ENCODE assay signal across 13 cellular contexts in genomic region chr22:49958462-49958921, GRCh38. TPM values are rescaled to one million over a fixed set of nuclear protein-coding genes. Genes with fewer than 3 reads are reported as not detected.
DNase-seq lines count a peak whose midpoint lies in the region; ATAC-seq and TF ChIP-seq lines count a peak whose summit lies in the region.
"Had no signal": no experiment of that assay in that cellular context is flagged by ENCODE, and none has a peak within 500 bp of the region (broad histone marks: within the 10 kb centered on the region; RNA-seq: fewer than 3 reads in every experiment).

No MANE protein-coding gene starts in this region.

- DNase-seq in CD4-positive, CD25-positive, alpha-beta regulatory T cell = no peak
- DNase-seq in Panc1 (ENCODE audit: low read depth, low spot score) = no peak
- no peak for DNase-seq in endothelial cell (ENCODE audit: low spot score)
- DNase-seq in neuronal stem cell (ENCODE audit: low spot score) = no peak
- no peak for DNase-seq in uterus
- DNase-seq in CD14-positive monocyte (ENCODE audit: low spot score) = no peak
- DNase-seq: foreskin fibroblast, H9, occipital lobe had no signal

- peak overlapping the region; percentile 23 for H2AFZ ChIP-seq in neuronal stem cell (ENCODE audit: low read length)

- H3K27me3 Mint-ChIP-seq in CD4-positive, CD25-positive, alpha-beta regulatory T cell = peaks cover 7% of the 10 kb centered on the region
- H3K27me3 Mint-ChIP-seq in endothelial cell (ENCODE audit: unreplicated experiment) (peaks cover 8% of the 10 kb centered on the region), CD14-positive monocyte (ENCODE audit: low read depth in 3 of 3) (peaks cover 0 to 1% (median 0%) of the 10 kb centered on the region in 3 donors)

- no peak overlapping the region for H2BK5ac ChIP-seq in neuronal stem cell (ENCODE audit: low read length)

- H3K23ac ChIP-seq in neuronal stem cell (ENCODE audit: low read depth, low read length, poor library complexity) = peak overlapping the region; percentile 53

- BruUV-seq in Panc1 (replicated peaks; lab: Mats Ljungman, UMichigan) = no TSS peak

- peak overlapping the region; percentile 88 for H3K18ac ChIP-seq in neuronal stem cell (ENCODE audit: low read length)

- intact Hi-C loops in Panc1 (cut with micrococcal nuclease; ENCODE audit: unreplicated experiment) = no loop called here
- intact Hi-C loops in uterus (cut with DNase I; ENCODE audit: low total_unique reads) = no loop called here
- intact Hi-C loops in CD14-positive monocyte (cut with micrococcal nuclease) = loop anchor here in 1 of 2 donors (1.0 kb wide), 1 partner anchor 22 kb away; no protein-coding TSS in a partner anchor

- peak overlapping the region; percentile 21 for H3K14ac ChIP-seq in neuronal stem cell (ENCODE audit: low read length)

- no peak overlapping the region for H2BK120ac ChIP-seq in neuronal stem cell (ENCODE audit: low read depth, low read length)

- H3K4ac ChIP-seq in neuronal stem cell (ENCODE audit: low read length) = no peak overlapping the region

- no peak for ATAC-seq in CD4-positive, CD25-positive, alpha-beta regulatory T cell (ENCODE audit: low read depth in 2 of 2)
- ATAC-seq in Panc1 (no peak), GM21526 (IDR thresholded peaks at IDR 0.05; ENCODE audit: low FRiP score, unreplicated experiment) (no peak), HG03175 (IDR thresholded peaks at IDR 0.05; ENCODE audit: unreplicated experiment) (no peak)
- ATAC-seq: activated CD4-positive, CD25-positive, alpha-beta regulatory T cell treated with anti-CD3 and anti-CD28 coated beads, Interleukin-2, amount 50 U/mL, for 24 hours had no signal

- H3K9me3 Mint-ChIP-seq in CD4-positive, CD25-positive, alpha-beta regulatory T cell = no peaks in the 10 kb centered on the region
- H3K9me3 Mint-ChIP-seq in endothelial cell (ENCODE audit: unreplicated experiment) (no peaks in the 10 kb centered on the region), CD14-positive monocyte (no peaks in the 10 kb centered on the region)
- H3K9me3 Mint-ChIP-seq: H9 had no signal

- H3K4me3 Mint-ChIP-seq in CD4-positive, CD25-positive, alpha-beta regulatory T cell = peak overlapping the region; percentile 62 to 85 (median 71)
- H3K4me3 Mint-ChIP-seq in endothelial cell (ENCODE audit: unreplicated experiment) (peak overlapping the region; percentile 67), CD14-positive monocyte (no peak overlapping the region)

- H3K9ac ChIP-seq in neuronal stem cell (ENCODE audit: low read depth, low read length, poor library complexity) = no peak overlapping the region

- WGBS in neuronal stem cell (ENCODE audit: extremely low coverage in 2 of 2, insufficient read length in 2 of 2, insufficient replicate concordance in 1 of 2), 2 donors = no CpG with 5 or more reads among the region's 10 CpGs

- H2BK12ac ChIP-seq in neuronal stem cell (ENCODE audit: low read length) = peak overlapping the region; percentile 93

- peak overlapping the region; percentile 94 for H2BK15ac ChIP-seq in neuronal stem cell (ENCODE audit: low read length)

- H3K36me3 Mint-ChIP-seq in CD4-positive, CD25-positive, alpha-beta regulatory T cell = peaks cover 1% of the 10 kb centered on the region
- peaks cover 2% of the 10 kb centered on the region for H3K36me3 Mint-ChIP-seq in endothelial cell (ENCODE audit: low read depth, unreplicated experiment)
- H3K36me3 Mint-ChIP-seq in CD14-positive monocyte = peaks cover 5 to 18% of the 10 kb centered on the region in 2 donors

- H4K8ac ChIP-seq in neuronal stem cell (ENCODE audit: low read depth, low read length) = no peak overlapping the region

- H4K91ac ChIP-seq in neuronal stem cell (ENCODE audit: low read depth, low read length, poor library complexity) = no peak overlapping the region

- TF ChIP-seq CTCF in Panc1 (IDR thresholded peaks at IDR 0.05) (no peak), endothelial cell (IDR thresholded peaks at IDR 0.05; ENCODE audit: unreplicated experiment) (no peak), uterus (IDR thresholded peaks at IDR 0.05) (no peak), CD14-positive monocyte (IDR thresholded peaks at IDR 0.05) (no peak)

- no peaks in the 10 kb centered on the region for H3K27me3 ChIP-seq in CD4-positive, CD25-positive, alpha-beta regulatory T cell (ENCODE audit: control insufficient read depth, insufficient read depth, low read length)
- H3K27me3 ChIP-seq in Panc1 (ENCODE audit: control insufficient read depth, insufficient read depth, low read length) (no peaks in the 10 kb centered on the region), neuronal stem cell (ENCODE audit: control insufficient read depth in 3 of 3, insufficient read depth in 3 of 3, low read depth in 1 of 3, low read length in 3 of 3) (peaks cover 0 to 7% (median 2%) of the 10 kb centered on the region in 3 experiments), uterus (no peaks in the 10 kb centered on the region)
- H3K27me3 ChIP-seq: dorsolateral prefrontal cortex had no signal

- peaks cover 9% of the 10 kb centered on the region for H3K36me3 ChIP-seq in CD4-positive, CD25-positive, alpha-beta regulatory T cell (ENCODE audit: control insufficient read depth, insufficient read depth, low read length)
- H3K36me3 ChIP-seq in Panc1 (ENCODE audit: control insufficient read depth, insufficient read depth, low read length) = no peaks in the 10 kb centered on the region; the same call in 1 of the 2 replicates
- peaks cover 9 to 18% of the 10 kb centered on the region in 2 donors for H3K36me3 ChIP-seq in neuronal stem cell (replicated peaks in 1 of 2; ENCODE audit: control insufficient read depth in 2 of 2, insufficient read depth in 2 of 2, low read length in 2 of 2)
- H3K36me3 ChIP-seq in uterus = no peaks in the 10 kb centered on the region

- no peaks in the 10 kb centered on the region for H3K9me3 ChIP-seq in CD4-positive, CD25-positive, alpha-beta regulatory T cell (ENCODE audit: control insufficient read depth in 2 of 2, low read length in 2 of 2)
- no peaks in the 10 kb centered on the region for H3K9me3 ChIP-seq in Panc1 (ENCODE audit: control insufficient read depth, insufficient read depth, low read depth, low read length)
- no peaks in the 10 kb centered on the region for H3K9me3 ChIP-seq in neuronal stem cell (replicated peaks in 1 of 2; ENCODE audit: control insufficient read depth in 2 of 2, insufficient read depth in 1 of 2, low read depth in 1 of 2, low read length in 2 of 2)
- H3K9me3 ChIP-seq in uterus = no peaks in the 10 kb centered on the region

- peak overlapping the region in 2 of 3 donors; percentile 76 to 90 for H3K27ac Mint-ChIP-seq in CD4-positive, CD25-positive, alpha-beta regulatory T cell
- no peak overlapping the region for H3K27ac Mint-ChIP-seq in endothelial cell (ENCODE audit: unreplicated experiment)
- H3K27ac Mint-ChIP-seq in CD14-positive monocyte = peak overlapping the region in 3 of 7 donors; percentile 25 to 89 (median 41)
- H3K27ac Mint-ChIP-seq: H9 had no signal

- H2AK5ac ChIP-seq in neuronal stem cell (ENCODE audit: low read depth, low read length) = peak overlapping the region; percentile 100

- no peak overlapping the region for H3K27ac ChIP-seq in CD4-positive, CD25-positive, alpha-beta regulatory T cell (ENCODE audit: insufficient read depth, low read length, poor library complexity, severe bottlenecking)
- H3K27ac ChIP-seq in Panc1 (ENCODE audit: low read length) = peak overlapping the region; percentile 94
- H3K27ac ChIP-seq in neuronal stem cell (replicated peaks; ENCODE audit: low read length) = no peak overlapping the region
- peak overlapping the region in 1 of 2 donors; percentile 93 for H3K27ac ChIP-seq in uterus

- H3K79me1 ChIP-seq in neuronal stem cell (ENCODE audit: low read depth, low read length) = peaks cover 23% of the 10 kb centered on the region

- in situ Hi-C loops in Panc1 (cut with HindIII; ENCODE audit: low pct_unique_long_range_greater_than_20kb, low sequenced_read_pairs) = no loop called here

- no peak overlapping the region for H3K4me3 ChIP-seq in CD4-positive, CD25-positive, alpha-beta regulatory T cell (ENCODE audit: low read depth, low read length)
- H3K4me3 ChIP-seq in Panc1 (ENCODE audit: low read depth in 2 of 2, low read length in 2 of 2) = no peak overlapping the region
- H3K4me3 ChIP-seq in neuronal stem cell (ENCODE audit: low read length in 2 of 2) = no peak overlapping the region
- H3K4me3 ChIP-seq in uterus = no peak overlapping the region

- CTCF ChIA-PET in Panc1 (lab: Charles Lee) = no interaction called here

- peaks cover 22% of the 10 kb centered on the region for H3K4me1 ChIP-seq in CD4-positive, CD25-positive, alpha-beta regulatory T cell (ENCODE audit: control insufficient read depth, insufficient read depth, low read length, poor library complexity, severe bottlenecking)
- peaks cover 35% of the 10 kb centered on the region for H3K4me1 ChIP-seq in Panc1 (ENCODE audit: control insufficient read depth, insufficient read depth, low read length)
- peaks cover 16 to 23% of the 10 kb centered on the region in 2 donors for H3K4me1 ChIP-seq in neuronal stem cell (ENCODE audit: control insufficient read depth in 2 of 2, insufficient read depth in 1 of 2, low read depth in 1 of 2, low read length in 2 of 2)
- peaks cover 0 to 9% of the 10 kb centered on the region in 2 donors for H3K4me1 ChIP-seq in uterus

- peaks cover 0 to 13% (median under 1%) of the 10 kb centered on the region in 4 donors for H3K4me1 Mint-ChIP-seq in CD4-positive, CD25-positive, alpha-beta regulatory T cell
- H3K4me1 Mint-ChIP-seq in endothelial cell (ENCODE audit: unreplicated experiment) (peaks cover 17% of the 10 kb centered on the region), CD14-positive monocyte (peaks cover 23% of the 10 kb centered on the region)

- no peak overlapping the region for H3K4me2 ChIP-seq in neuronal stem cell (ENCODE audit: insufficient read depth, low read length, poor library complexity, severe bottlenecking)

- POLR2A ChIA-PET in Panc1 (lab: Charles Lee) = no interaction called here

- TF ChIP-seq POLR2A in uterus (IDR thresholded peaks at IDR 0.05) = no peak

RNA-seq across cellular contexts. Expression of gene PIM3, which starts 2.1 kb away (rescaled TPM):
- total RNA-seq in CD4-positive, CD25-positive, alpha-beta regulatory T cell = 294 TPM
- polyA plus RNA-seq in CD4-positive, CD25-positive, alpha-beta regulatory T cell = 10 to 100 TPM; 34.0 to 47.1 (median 40.3) TPM
- total RNA-seq in Panc1 (2021; ENCODE audit: unreplicated experiment) (58.2 TPM), endothelial cell (ENCODE audit: unreplicated experiment) (112 TPM), uterus (100 to 1,000 TPM in 1 of 4 donors, 10 to 100 TPM in 3; 31.7 to 106 (median 53.6) TPM)
- polyA plus RNA-seq in Panc1 (2012; ENCODE audit: insufficient read length) = 65.3 TPM
- 38.0 TPM for polyA plus RNA-seq in neuronal stem cell (2013, experiment 1 of 2)
- 37.0 TPM for polyA plus RNA-seq in neuronal stem cell (2013, experiment 2 of 2)
- 10 to 100 TPM; 38.8 to 40.4 TPM for polyA plus RNA-seq in CD14-positive monocyte

RNA-seq across cellular contexts. Expression of gene CRELD2, which starts 40.1 kb away (rescaled TPM):
- total RNA-seq in CD4-positive, CD25-positive, alpha-beta regulatory T cell = 37.8 TPM
- polyA plus RNA-seq in CD4-positive, CD25-positive, alpha-beta regulatory T cell = 10 to 100 TPM; 22.4 to 38.2 (median 31.8) TPM
- total RNA-seq in Panc1 (2021; ENCODE audit: unreplicated experiment) (59.7 TPM), endothelial cell (ENCODE audit: unreplicated experiment) (207 TPM), uterus (10 to 100 TPM in 2 of 4 donors, 1 to 10 TPM in 2; 3.6 to 37.0 (median 14.6) TPM)
- polyA plus RNA-seq in Panc1 (2012; ENCODE audit: insufficient read length) = 98.5 TPM
- 12.6 TPM for polyA plus RNA-seq in neuronal stem cell (2013, experiment 1 of 2)
- polyA plus RNA-seq in neuronal stem cell (2013, experiment 2 of 2) = 12.2 TPM
- polyA plus RNA-seq in CD14-positive monocyte = 10 to 100 TPM; 20.3 to 27.6 TPM

RNA-seq across cellular contexts. Expression of gene ALG12, which starts 40.3 kb away (rescaled TPM):
- total RNA-seq in CD4-positive, CD25-positive, alpha-beta regulatory T cell = 18.1 TPM
- polyA plus RNA-seq in CD4-positive, CD25-positive, alpha-beta regulatory T cell = 10 to 100 TPM; 12.6 to 16.9 (median 15.0) TPM
- total RNA-seq in Panc1 (2021; ENCODE audit: unreplicated experiment) (23.4 TPM), endothelial cell (ENCODE audit: unreplicated experiment) (23.2 TPM), uterus (10 to 100 TPM; 11.8 to 22.5 (median 18.3) TPM)
- polyA plus RNA-seq in Panc1 (2012; ENCODE audit: insufficient read length) = 41.1 TPM
- polyA plus RNA-seq in neuronal stem cell (2013, experiment 1 of 2) = 9.3 TPM
- 9.1 TPM for polyA plus RNA-seq in neuronal stem cell (2013, experiment 2 of 2)
- 1 to 10 TPM; 7.2 to 9.5 TPM for polyA plus RNA-seq in CD14-positive monocyte

RNA-seq across cellular contexts. Expression of gene IL17REL, which starts 54.1 kb away (rescaled TPM):
- total RNA-seq in CD4-positive, CD25-positive, alpha-beta regulatory T cell = 0.57 TPM
- polyA plus RNA-seq in CD4-positive, CD25-positive, alpha-beta regulatory T cell = under 1 TPM in 1 of 4 donors, not detected in 3; 0.07 TPM
- total RNA-seq in Panc1 (2021; ENCODE audit: unreplicated experiment) (0.82 TPM), endothelial cell (ENCODE audit: unreplicated experiment) (0.15 TPM), uterus (under 1 TPM in 2 of 4 donors, not detected in 2; 0.12 to 0.26 TPM)
- 1.3 TPM for polyA plus RNA-seq in Panc1 (2012; ENCODE audit: insufficient read length)
- 0.07 TPM for polyA plus RNA-seq in neuronal stem cell (2013, experiment 1 of 2)
- polyA plus RNA-seq in neuronal stem cell (2013, experiment 2 of 2) = 0.07 TPM
- not detected for polyA plus RNA-seq in CD14-positive monocyte
- total RNA-seq: occipital lobe had no signal

Comparison
In these comparisons a context has a peak if more than half of its experiments do, and no peak if none do; other contexts are left out.
1. H3K4me3 Mint-ChIP-seq: peak in CD4-positive, CD25-positive, alpha-beta regulatory T cell (4 of 4) and endothelial cell (single experiment); none in CD14-positive monocyte (0 of 2).